14 cellular contexts compared by ENCODE assay signal in the genomic region with DNA sequence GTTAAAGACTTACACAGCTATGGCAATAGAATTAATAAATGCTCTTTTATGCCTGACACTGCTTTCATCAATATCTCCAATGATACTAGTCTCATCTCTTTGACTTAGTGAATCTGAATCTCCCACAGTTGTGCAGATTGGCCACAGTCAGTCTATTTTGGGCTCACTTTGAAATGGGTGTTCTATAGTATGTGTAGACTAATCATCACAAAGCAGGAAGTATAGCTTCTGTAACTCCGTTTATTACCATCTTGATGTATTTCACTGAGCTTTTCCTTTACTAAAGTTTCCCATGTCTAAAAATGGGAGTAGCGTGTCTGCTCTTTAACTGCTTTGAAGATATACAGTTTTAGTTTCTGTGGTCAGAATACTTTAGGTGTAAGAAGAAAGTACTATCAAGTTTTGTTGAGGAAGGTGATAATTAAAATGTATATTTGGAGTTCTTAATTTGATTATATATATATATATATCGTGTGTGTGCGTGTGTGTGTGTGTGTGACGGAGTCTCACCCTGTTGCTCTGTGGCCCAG.
A peak's percentile ranks its signal among the peaks of the same experiment; 100 is the strongest.
DNase-seq lines count a peak whose midpoint lies in the region; ATAC-seq and TF ChIP-seq lines count a peak whose summit lies in the region.
"Had no signal": no experiment of that assay in that cellular context is flagged by ENCODE, and none has a peak within 500 bp of the region (broad histone marks: within the 10 kb centered on the region; RNA-seq: fewer than 3 reads in every experiment).

No MANE protein-coding gene starts in this region.

- H3K27me3 Mint-ChIP-seq in activated naive CD8-positive, alpha-beta T cell treated with anti-CD3 and anti-CD28 coated beads, Interleukin-2, amount 50 U/mL, for 24 hours: no peaks in the 10 kb centered on the region
- no peaks in the 10 kb centered on the region for H3K27me3 Mint-ChIP-seq in WTC11 (ENCODE audit: low read depth)

- H3K4me1 Mint-ChIP-seq in activated naive CD8-positive, alpha-beta T cell treated with anti-CD3 and anti-CD28 coated beads, Interleukin-2, amount 50 U/mL, for 24 hours: peaks cover 22% of the 10 kb centered on the region
- H3K4me1 Mint-ChIP-seq in WTC11: no peaks in the 10 kb centered on the region

- POLR2A ChIA-PET in GM10248 (lab: Yijun Ruan, JAX): no interaction called here
- POLR2A ChIA-PET in WTC11 (lab: Charles Lee): no interaction called here

- H3K27ac Mint-ChIP-seq in activated naive CD8-positive, alpha-beta T cell treated with anti-CD3 and anti-CD28 coated beads, Interleukin-2, amount 50 U/mL, for 24 hours: no peak overlapping the region
- no peak overlapping the region for H3K27ac Mint-ChIP-seq in WTC11

- TF ChIP-seq CTCF in GM10248 (IDR thresholded peaks at IDR 0.05; ENCODE audit: control extremely low read depth, extremely low read depth, low read depth, missing control alignments) (no peak), GM13977 (IDR thresholded peaks at IDR 0.05; ENCODE audit: extremely low read depth, insufficient read depth, missing control alignments) (no peak), WTC11 (IDR thresholded peaks at IDR 0.05) (no peak)

- no peaks in the 10 kb centered on the region for H3K9me3 Mint-ChIP-seq in activated naive CD8-positive, alpha-beta T cell treated with anti-CD3 and anti-CD28 coated beads, Interleukin-2, amount 50 U/mL, for 24 hours
- no peaks in the 10 kb centered on the region for H3K9me3 Mint-ChIP-seq in WTC11

- CTCF ChIA-PET in GM10248 (lab: Yijun Ruan, JAX) (interaction anchor here (1.6 to 8.5 kb wide), 3 partner anchors 10 to 14 kb away, joined by 6 to 74 read pairs (median 14); no protein-coding TSS in a partner anchor), WTC11 (lab: Charles Lee) (interaction anchor here (0.6 kb wide), 1 partner anchor 358 kb away, joined by 4 read pairs; no protein-coding TSS in a partner anchor)

- H3K36me3 Mint-ChIP-seq in activated naive CD8-positive, alpha-beta T cell treated with anti-CD3 and anti-CD28 coated beads, Interleukin-2, amount 50 U/mL, for 24 hours (ENCODE audit: low read depth): no peaks in the 10 kb centered on the region
- no peaks in the 10 kb centered on the region for H3K36me3 Mint-ChIP-seq in WTC11

- DNase-seq in GM10248 (ENCODE audit: extremely low spot score) (peak; percentile 23), NCI-H2107 treated with DMSO at 0.1 percent for 48 hours (lab: John Stamatoyannopoulos, UW; ENCODE audit: unreplicated experiment) (no peak), GM13977 (ENCODE audit: low spot score) (no peak), WTC11 (ENCODE audit: low spot score) (no peak)
- DNase-seq in activated naive CD8-positive, alpha-beta T cell treated with anti-CD3 and anti-CD28 coated beads, Interleukin-2, amount 50 U/mL, for 24 hours: no peak
- DNase-seq: amniotic stem cell; effector CD4-positive, alpha-beta T cell; foreskin keratinocyte; H7; NCI-H345; T1000 had no signal

- in situ Hi-C loops in GM13977 (cut with MboI; ENCODE audit: low pct_unique_long_range_greater_than_20kb, low sequenced_read_pairs, unreplicated experiment): no loop called here

- ATAC-seq in GM19035 (IDR thresholded peaks at IDR 0.05; ENCODE audit: unreplicated experiment) (peak; percentile 70), HG02885 (IDR thresholded peaks at IDR 0.05; ENCODE audit: poor library complexity, unreplicated experiment) (peak; percentile 91), HG03354 (IDR thresholded peaks at IDR 0.05; ENCODE audit: poor library complexity, severe bottlenecking, unreplicated experiment) (no peak), WTC11 (no peak)
- ATAC-seq in activated naive CD8-positive, alpha-beta T cell treated with anti-CD3 and anti-CD28 coated beads, Interleukin-2, amount 50 U/mL, for 24 hours: peak; percentile 80
- ATAC-seq: foreskin keratinocyte had no signal

- H3K4me3 Mint-ChIP-seq in activated naive CD8-positive, alpha-beta T cell treated with anti-CD3 and anti-CD28 coated beads, Interleukin-2, amount 50 U/mL, for 24 hours: no peak overlapping the region
- no peak overlapping the region for H3K4me3 Mint-ChIP-seq in WTC11

TF ChIP-seq in WTC11, 78 proteins besides CTCF, POLR2A, EP300 and RAD21:
- no peak for TF ChIP-seq ELF4 (CRISPR knock-in tag; IDR thresholded peaks at IDR 0.05; ENCODE audit: low read depth)
- TF ChIP-seq, protein P1, sequence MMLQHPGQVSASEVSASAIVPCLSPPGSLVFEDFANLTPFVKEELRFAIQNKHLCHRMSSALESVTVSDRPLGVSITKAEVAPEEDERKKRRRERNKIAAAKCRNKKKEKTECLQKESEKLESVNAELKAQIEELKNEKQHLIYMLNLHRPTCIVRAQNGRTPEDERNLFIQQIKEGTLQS (CRISPR knock-in tag; conservative IDR thresholded peaks at IDR 0.05): no peak

Comparison
In these comparisons a context has a peak if more than half of its experiments do, and no peak if none do; other contexts are left out.
1. ATAC-seq: peak in GM19035 (single experiment), HG02885 (single experiment) and activated naive CD8-positive, alpha-beta T cell treated with anti-CD3 and anti-CD28 coated beads, Interleukin-2, amount 50 U/mL, for 24 hours (single experiment); none in HG03354 (single experiment) and WTC11 (single experiment).